16 cellular contexts compared by ENCODE assay signal in the genomic region with DNA sequence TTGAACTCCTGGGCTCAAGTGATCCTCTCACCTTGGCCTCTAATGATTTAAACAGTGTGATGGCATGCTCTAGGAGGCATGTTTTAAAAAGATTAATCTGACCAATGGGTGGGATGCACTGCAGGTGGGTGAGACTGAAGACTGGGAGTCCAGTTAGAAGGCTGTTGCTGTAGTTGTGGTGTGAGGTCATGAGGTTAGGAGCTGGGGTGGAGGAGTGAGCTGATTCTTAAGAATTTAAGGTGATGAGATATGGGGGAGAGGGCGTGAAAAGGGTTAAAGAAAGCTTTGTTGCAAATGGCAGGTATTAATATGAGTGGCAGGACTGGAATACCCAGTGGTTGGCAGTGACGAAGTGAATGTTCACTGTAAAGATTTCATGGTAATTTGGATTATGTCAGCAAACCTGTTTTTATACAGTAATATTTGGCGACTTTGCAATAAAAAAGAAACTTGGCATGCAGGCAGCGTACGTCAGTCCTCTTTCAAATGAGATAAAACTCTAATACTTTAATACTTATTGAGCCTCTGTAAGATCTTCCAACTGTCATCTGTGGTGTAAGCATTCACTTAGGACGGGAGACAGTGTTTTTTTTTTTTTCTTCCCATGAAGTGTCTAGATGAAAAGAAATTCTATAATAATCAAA.
"Had no signal": no experiment of that assay in that cellular context is flagged by ENCODE, and none has a peak within 500 bp of the region (broad histone marks: within the 10 kb centered on the region; RNA-seq: fewer than 3 reads in every experiment).

No MANE protein-coding gene starts in this region.

- H3K36me3 Mint-ChIP-seq: activated naive CD8-positive, alpha-beta T cell treated with anti-CD3 and anti-CD28 coated beads, Interleukin-2, amount 10 ng/mL, durations not matched to agents 7 days and 5 days; natural killer cell had no signal

- H3K27me3 ChIP-seq: brain microvascular endothelial cell, tibial artery, uterus had no signal

- H3K27ac Mint-ChIP-seq: activated naive CD8-positive, alpha-beta T cell treated with anti-CD3 and anti-CD28 coated beads, Interleukin-2, amount 10 ng/mL, durations not matched to agents 7 days and 5 days; dendritic cell treated with granulocyte-macrophage colony-stimulating factor and Interleukin-4, amounts not matched to agents 40 ng/mL and 50 ng/mL, for 4 days; effector memory CD8-positive, alpha-beta T cell; natural killer cell; stimulated activated naive B cell treated with anti-CD40 and anti-IgM and Interleukin-4, amounts not matched to agents 10 μg/mL and 1 μg/mL and 100 μg/mL, for 72 hours had no signal

- H3K9me3 ChIP-seq: tibial artery, uterus had no signal

- H3K4me3 Mint-ChIP-seq: activated naive CD8-positive, alpha-beta T cell treated with anti-CD3 and anti-CD28 coated beads, Interleukin-2, amount 10 ng/mL, durations not matched to agents 7 days and 5 days; dendritic cell treated with granulocyte-macrophage colony-stimulating factor and Interleukin-4, amounts not matched to agents 40 ng/mL and 50 ng/mL, for 4 days; effector memory CD8-positive, alpha-beta T cell; natural killer cell; stimulated activated naive B cell treated with anti-CD40 and anti-IgM and Interleukin-4, amounts not matched to agents 10 μg/mL and 1 μg/mL and 100 μg/mL, for 72 hours had no signal

- ATAC-seq: effector memory CD8-positive, alpha-beta T cell; left lobe of liver; natural killer cell; stimulated activated naive B cell treated with anti-CD40 and anti-IgM and Interleukin-4, amounts not matched to agents 10 μg/mL and 1 μg/mL and 100 μg/mL, for 72 hours had no signal

- H3K4me1 Mint-ChIP-seq: activated naive CD8-positive, alpha-beta T cell treated with anti-CD3 and anti-CD28 coated beads, Interleukin-2, amount 10 ng/mL, durations not matched to agents 7 days and 5 days; stimulated activated naive B cell treated with anti-CD40 and anti-IgM and Interleukin-4, amounts not matched to agents 10 μg/mL and 1 μg/mL and 100 μg/mL, for 72 hours had no signal

- H3K4me3 ChIP-seq: tibial artery, uterus had no signal

- DNase-seq: activated CD4-positive, CD25-positive, alpha-beta regulatory T cell treated with anti-CD3 and anti-CD28 coated beads, Interleukin-2, amount 50 U/mL, for 72 hours; activated naive CD4-positive, alpha-beta T cell; activated naive CD8-positive, alpha-beta T cell treated with anti-CD3 and anti-CD28 coated beads, Interleukin-2, amount 10 ng/mL, durations not matched to agents 7 days and 5 days; anterior cingulate cortex; brain microvascular endothelial cell; effector memory CD8-positive, alpha-beta T cell; islet precursor cell; natural killer cell; stimulated activated CD4-positive, alpha-beta T cell treated with anti-CD3 and anti-CD28 coated beads, Interleukin-15, amount 100 ng/mL, for 24 hours; stimulated activated CD4-positive, alpha-beta T cell treated with anti-CD3 and anti-CD28 coated beads, Interleukin-4, amount 100 ng/mL, for 1 hour; stimulated activated naive B cell treated with anti-CD40 and anti-IgM and Interleukin-4, amounts not matched to agents 10 μg/mL and 1 μg/mL and 100 μg/mL, for 72 hours; tibial artery had no signal

- H3K27ac ChIP-seq: brain microvascular endothelial cell, epithelial cell of prostate, tibial artery, uterus had no signal

- H3K27me3 Mint-ChIP-seq: activated naive CD8-positive, alpha-beta T cell treated with anti-CD3 and anti-CD28 coated beads, Interleukin-2, amount 10 ng/mL, durations not matched to agents 7 days and 5 days; dendritic cell treated with granulocyte-macrophage colony-stimulating factor and Interleukin-4, amounts not matched to agents 40 ng/mL and 50 ng/mL, for 4 days; effector memory CD8-positive, alpha-beta T cell had no signal

- H3K9me3 Mint-ChIP-seq: activated naive CD8-positive, alpha-beta T cell treated with anti-CD3 and anti-CD28 coated beads, Interleukin-2, amount 10 ng/mL, durations not matched to agents 7 days and 5 days; effector memory CD8-positive, alpha-beta T cell had no signal

- H3K36me3 ChIP-seq: brain microvascular endothelial cell, tibial artery, uterus had no signal
